Comparison of ENCODE assay signal across 11 cellular contexts in the genomic region with DNA sequence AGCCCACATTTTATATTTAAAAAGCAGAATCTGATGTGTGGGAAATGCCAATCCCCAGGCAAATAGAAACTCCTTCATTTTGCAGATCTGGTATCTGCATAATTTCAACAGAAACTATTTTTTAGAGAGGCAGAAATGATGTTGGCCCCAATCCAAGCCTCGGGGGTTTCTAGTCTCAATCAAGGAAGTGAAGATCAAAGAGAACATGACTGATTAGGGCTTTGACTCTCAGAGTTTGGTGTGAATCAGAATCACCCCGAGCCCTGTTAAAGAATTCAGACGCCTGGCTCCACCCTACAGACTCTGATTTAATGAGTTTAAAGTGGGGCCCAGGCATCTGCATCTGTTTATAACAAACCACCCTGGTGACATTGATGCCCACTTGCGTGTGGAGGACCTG. TPM values are rescaled to one million over a fixed set of nuclear protein-coding genes. Genes with fewer than 3 reads are reported as not detected.
DNase-seq lines count a peak whose midpoint lies in the region; ATAC-seq and TF ChIP-seq lines count a peak whose summit lies in the region.
"Had no signal": no experiment of that assay in that cellular context is flagged by ENCODE, and none has a peak within 500 bp of the region (broad histone marks: within the 10 kb centered on the region; RNA-seq: fewer than 3 reads in every experiment).

No MANE protein-coding gene starts in this region.

- H3K4me3 Mint-ChIP-seq in Calu3 (ENCODE audit: low read depth, unreplicated experiment): no peak overlapping the region
- no peak overlapping the region for H3K4me3 Mint-ChIP-seq in activated T-helper 17 cell treated with anti-CD3 and anti-CD28 coated beads, Interleukin-2, amount 50 U/mL, for 72 hours

- H3K9me3 Mint-ChIP-seq in Calu3 (ENCODE audit: low read depth, unreplicated experiment): no peaks in the 10 kb centered on the region
- no peaks in the 10 kb centered on the region for H3K9me3 Mint-ChIP-seq in activated T-helper 17 cell treated with anti-CD3 and anti-CD28 coated beads, Interleukin-2, amount 50 U/mL, for 72 hours

- peaks cover 9% of the 10 kb centered on the region for H3K4me1 Mint-ChIP-seq in Calu3 (ENCODE audit: low read depth, unreplicated experiment)
- no peaks in the 10 kb centered on the region for H3K4me1 Mint-ChIP-seq in activated T-helper 17 cell treated with anti-CD3 and anti-CD28 coated beads, Interleukin-2, amount 50 U/mL, for 72 hours

- peak overlapping the region; percentile 69 for H3K27ac Mint-ChIP-seq in Calu3 (ENCODE audit: unreplicated experiment)
- H3K27ac Mint-ChIP-seq in activated T-helper 17 cell treated with anti-CD3 and anti-CD28 coated beads, Interleukin-2, amount 50 U/mL, for 72 hours: peak overlapping the region; percentile 39

- intact Hi-C loops in Calu3 (cut with micrococcal nuclease; ENCODE audit: unreplicated experiment) (no loop called here), left cardiac atrium (cut with DNase I) (no loop called here)

- H3K27me3 Mint-ChIP-seq in Calu3 (ENCODE audit: unreplicated experiment): no peaks in the 10 kb centered on the region
- peaks cover 3% of the 10 kb centered on the region for H3K27me3 Mint-ChIP-seq in activated T-helper 17 cell treated with anti-CD3 and anti-CD28 coated beads, Interleukin-2, amount 50 U/mL, for 72 hours

- CTCF ChIA-PET in Calu3 (lab: Charles Lee): interaction anchor here (0.7 kb wide), 1 partner anchor 226 kb away, joined by 3 read pairs; no protein-coding TSS in a partner anchor

- no peak for TF ChIP-seq CTCF in Calu3 (IDR thresholded peaks at IDR 0.05; ENCODE audit: unreplicated experiment)

- peaks cover 10% of the 10 kb centered on the region for H3K36me3 Mint-ChIP-seq in Calu3 (ENCODE audit: insufficient read depth, unreplicated experiment)
- H3K36me3 Mint-ChIP-seq in activated T-helper 17 cell treated with anti-CD3 and anti-CD28 coated beads, Interleukin-2, amount 50 U/mL, for 72 hours (ENCODE audit: low read depth): no peaks in the 10 kb centered on the region

- DNase-seq in Calu3 (peak; percentile 70), NCI-H226 (peak; percentile 59), ACHN (no peak), DMS114 treated with DMSO at 0.1 percent for 48 hours (lab: John Stamatoyannopoulos, UW; ENCODE audit: unreplicated experiment) (no peak), nucleus accumbens (lab: John Stamatoyannopoulos, UW) (no peak), left cardiac atrium (no peak)
- peak; percentile 79 for DNase-seq in stimulated activated CD4-positive, alpha-beta T cell treated with anti-CD3 and anti-CD28 coated beads, Interleukin-15, amount 100 ng/mL, for 24 hours
- DNase-seq: NCI-H510A, T-helper 9 cell had no signal

- ATAC-seq in activated T-helper 17 cell treated with anti-CD3 and anti-CD28 coated beads, Interleukin-2, amount 50 U/mL, for 72 hours (replicated peaks): peak; percentile 82
- ATAC-seq in left cardiac atrium: no peak
- ATAC-seq: gastroesophageal sphincter had no signal

- no TSS peak for BruUV-seq in Calu3 (replicated peaks; lab: Mats Ljungman, UMichigan)

- in situ Hi-C loops in ACHN (cut with HindIII; ENCODE audit: low pct_ligation_motif_present, low pct_unique_long_range_greater_than_20kb, low sequenced_read_pairs): no loop called here

RNA-seq across cellular contexts. Expression of a gene that starts 36.7 kb away (rescaled TPM):
- 103 and 115 TPM in 2 replicates for total RNA-seq in Calu3 (2022)
- total RNA-seq in activated T-helper 17 cell treated with anti-CD3 and anti-CD28 coated beads, Interleukin-2, amount 50 U/mL, for 72 hours: 10 to 100 TPM; 27.8 to 54.0 TPM
- total RNA-seq in left cardiac atrium: 10 to 100 TPM; 65.5 to 77.8 TPM

Comparison
In these comparisons a context has a peak if more than half of its experiments do, and no peak if none do; other contexts are left out.
1. DNase-seq: peak in Calu3 (single experiment), NCI-H226 (single experiment) and stimulated activated CD4-positive, alpha-beta T cell treated with anti-CD3 and anti-CD28 coated beads, Interleukin-15, amount 100 ng/mL, for 24 hours (single experiment); none in ACHN (single experiment), DMS114 treated with DMSO at 0.1 percent for 48 hours (single experiment), nucleus accumbens (0 of 56) and left cardiac atrium (single experiment).